Comparison of ENCODE assay signal across 2 cellular contexts in the genomic region with DNA sequence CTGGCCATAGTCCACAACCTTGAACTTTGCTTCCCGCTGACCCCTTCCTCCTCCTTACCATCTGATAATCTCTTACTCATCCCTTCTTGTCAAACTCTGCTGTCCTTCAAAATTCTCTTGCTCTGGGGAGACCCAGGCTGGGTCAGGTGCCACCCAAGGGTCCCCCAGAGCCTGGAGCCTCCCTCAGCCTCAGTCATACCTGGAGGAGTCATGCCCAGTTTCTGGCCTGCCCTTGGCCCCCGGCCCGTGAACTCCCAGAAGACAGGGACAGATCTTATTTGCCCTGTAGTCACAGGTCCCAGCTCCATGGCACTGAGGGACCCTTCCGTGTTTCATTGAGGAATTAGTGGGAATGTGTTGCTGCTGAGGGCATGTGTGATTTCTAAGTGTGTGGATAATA.
TF ChIP-seq lines count a peak whose summit lies in the region.

No MANE protein-coding gene starts in this region.

TF ChIP-seq in WTC11, 78 proteins besides CTCF, POLR2A, EP300 and RAD21 (continues in another document):
- TF ChIP-seq, protein P1, sequence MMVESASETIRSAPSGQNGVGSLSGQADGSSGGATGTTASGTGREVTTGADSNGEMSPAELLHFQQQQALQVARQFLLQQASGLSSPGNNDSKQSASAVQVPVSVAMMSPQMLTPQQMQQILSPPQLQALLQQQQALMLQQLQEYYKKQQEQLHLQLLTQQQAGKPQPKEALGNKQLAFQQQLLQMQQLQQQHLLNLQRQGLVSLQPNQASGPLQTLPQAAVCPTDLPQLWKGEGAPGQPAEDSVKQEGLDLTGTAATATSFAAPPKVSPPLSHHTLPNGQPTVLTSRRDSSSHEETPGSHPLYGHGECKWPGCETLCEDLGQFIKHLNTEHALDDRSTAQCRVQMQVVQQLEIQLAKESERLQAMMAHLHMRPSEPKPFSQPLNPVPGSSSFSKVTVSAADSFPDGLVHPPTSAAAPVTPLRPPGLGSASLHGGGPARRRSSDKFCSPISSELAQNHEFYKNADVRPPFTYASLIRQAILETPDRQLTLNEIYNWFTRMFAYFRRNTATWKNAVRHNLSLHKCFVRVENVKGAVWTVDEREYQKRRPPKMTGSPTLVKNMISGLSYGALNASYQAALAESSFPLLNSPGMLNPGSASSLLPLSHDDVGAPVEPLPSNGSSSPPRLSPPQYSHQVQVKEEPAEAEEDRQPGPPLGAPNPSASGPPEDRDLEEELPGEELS (CRISPR knock-in tag; IDR thresholded peaks at IDR 0.05): no peak
- TF ChIP-seq HMGA2 (CRISPR knock-in tag; IDR thresholded peaks at IDR 0.05) (no peak), USF1 (CRISPR knock-in tag; IDR thresholded peaks at IDR 0.05) (no peak), AFF4 (CRISPR knock-in tag; IDR thresholded peaks at IDR 0.05; ENCODE audit: borderline replicate concordance) (no peak), E2F4 (CRISPR knock-in tag; IDR thresholded peaks at IDR 0.05; ENCODE audit: borderline replicate concordance, low read depth) (no peak), OVOL2 (CRISPR knock-in tag; IDR thresholded peaks at IDR 0.05; ENCODE audit: borderline replicate concordance) (no peak), MLX (CRISPR knock-in tag; IDR thresholded peaks at IDR 0.05) (no peak), SP1 (CRISPR knock-in tag; conservative IDR thresholded peaks at IDR 0.05) (no peak), IRF1 (CRISPR knock-in tag; IDR thresholded peaks at IDR 0.05) (no peak), ETV6 (CRISPR knock-in tag; IDR thresholded peaks at IDR 0.05) (no peak), TP53 (CRISPR knock-in tag; IDR thresholded peaks at IDR 0.05) (no peak), HMGXB4 (CRISPR knock-in tag; IDR thresholded peaks at IDR 0.05) (no peak), SOX15 (CRISPR knock-in tag; IDR thresholded peaks at IDR 0.05) (no peak), ZNF121 (CRISPR knock-in tag; IDR thresholded peaks at IDR 0.05) (no peak)

TF ChIP-seq in H1, 55 proteins besides CTCF, POLR2A, EP300 and RAD21:
- no peak for TF ChIP-seq RNF2 (IDR thresholded peaks at IDR 0.05; ENCODE audit: borderline replicate concordance, low read depth, low read length, missing control alignments, poor library complexity, severe bottlenecking)
- no peak for TF ChIP-seq KDM4A (IDR thresholded peaks at IDR 0.05; ENCODE audit: low read depth, low read length, severe bottlenecking)
- no peak for TF ChIP-seq TAF7 (optimal IDR thresholded peaks at IDR 0.05; ENCODE audit: borderline replicate concordance, low read depth, low read length)
- TF ChIP-seq SIN3A (conservative IDR thresholded peaks at IDR 0.05 in 1 of 2, IDR thresholded peaks at IDR 0.05 in 1 of 2; ENCODE audit: low read depth in 1 of 2, low read length in 2 of 2): no peak
- TF ChIP-seq SUZ12 (IDR thresholded peaks at IDR 0.05; ENCODE audit: low read length): no peak
- TF ChIP-seq, protein P2, sequence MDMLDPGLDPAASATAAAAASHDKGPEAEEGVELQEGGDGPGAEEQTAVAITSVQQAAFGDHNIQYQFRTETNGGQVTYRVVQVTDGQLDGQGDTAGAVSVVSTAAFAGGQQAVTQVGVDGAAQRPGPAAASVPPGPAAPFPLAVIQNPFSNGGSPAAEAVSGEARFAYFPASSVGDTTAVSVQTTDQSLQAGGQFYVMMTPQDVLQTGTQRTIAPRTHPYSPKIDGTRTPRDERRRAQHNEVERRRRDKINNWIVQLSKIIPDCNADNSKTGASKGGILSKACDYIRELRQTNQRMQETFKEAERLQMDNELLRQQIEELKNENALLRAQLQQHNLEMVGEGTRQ (IDR thresholded peaks at IDR 0.05; ENCODE audit: low read length): no peak
- no peak for TF ChIP-seq BACH1 (IDR thresholded peaks at IDR 0.05; ENCODE audit: low read length)
- no peak for TF ChIP-seq SIRT6 (IDR thresholded peaks at IDR 0.05; ENCODE audit: low read length)
- TF ChIP-seq TEAD4 (IDR thresholded peaks at IDR 0.05; ENCODE audit: low read depth, low read length): no peak
- TF ChIP-seq CREB1 (IDR thresholded peaks at IDR 0.05): no peak
- TF ChIP-seq SP2 (IDR thresholded peaks at IDR 0.05; ENCODE audit: low read length): no peak
- TF ChIP-seq, protein P3, sequence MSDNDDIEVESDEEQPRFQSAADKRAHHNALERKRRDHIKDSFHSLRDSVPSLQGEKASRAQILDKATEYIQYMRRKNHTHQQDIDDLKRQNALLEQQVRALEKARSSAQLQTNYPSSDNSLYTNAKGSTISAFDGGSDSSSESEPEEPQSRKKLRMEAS (IDR thresholded peaks at IDR 0.05): no peak
- TF ChIP-seq CHD2 (IDR thresholded peaks at IDR 0.05; ENCODE audit: low read length): no peak
- no peak for TF ChIP-seq NRF1 (IDR thresholded peaks at IDR 0.05; ENCODE audit: low read depth, low read length)
- no peak for TF ChIP-seq SIX5 (IDR thresholded peaks at IDR 0.05; ENCODE audit: low read depth, low read length)
- no peak for TF ChIP-seq BRCA1 (IDR thresholded peaks at IDR 0.05; ENCODE audit: low read depth, low read length)
- TF ChIP-seq EGR1 (IDR thresholded peaks at IDR 0.05; ENCODE audit: borderline replicate concordance, low read depth, low read length): no peak
- TF ChIP-seq POLR2AphosphoS5 (IDR thresholded peaks at IDR 0.05; ENCODE audit: low read depth, low read length): no peak
